8 cellular contexts compared by ENCODE assay signal in genomic region chr6:169701218-169701952, GRCh38. TPM values are rescaled to one million over a fixed set of nuclear protein-coding genes. Genes with fewer than 3 reads are reported as not detected.
A peak's percentile ranks its signal among the peaks of the same experiment; 100 is the strongest.
DNase-seq lines count a peak whose midpoint lies in the region; ATAC-seq and TF ChIP-seq lines count a peak whose summit lies in the region.

No MANE protein-coding gene starts in this region.

- H3K27me3 ChIP-seq in iPS-20b (ENCODE audit: insufficient read depth, low read length), result no peaks in the 10 kb centered on the region

- no peaks in the 10 kb centered on the region for H3K9me3 Mint-ChIP-seq in activated naive CD8-positive, alpha-beta T cell treated with anti-CD3 and anti-CD28 coated beads, Interleukin-2, amount 10 ng/mL, durations not matched to agents 7 days and 5 days
- no peaks in the 10 kb centered on the region for H3K9me3 Mint-ChIP-seq in stimulated activated naive CD8-positive, alpha-beta T cell treated with anti-CD3 and anti-CD28 coated beads, Interleukin-15, Interleukin-2, amounts not matched to agents 100 ng/mL and 50 ng/mL, for 24 hours

- peaks cover 47% of the 10 kb centered on the region for H3K36me3 ChIP-seq in iPS-20b (ENCODE audit: insufficient read depth, low read depth, low read length)

- H3K27me3 Mint-ChIP-seq in activated naive CD8-positive, alpha-beta T cell treated with anti-CD3 and anti-CD28 coated beads, Interleukin-2, amount 10 ng/mL, durations not matched to agents 7 days and 5 days, result no peaks in the 10 kb centered on the region
- H3K27me3 Mint-ChIP-seq in stimulated activated naive CD8-positive, alpha-beta T cell treated with anti-CD3 and anti-CD28 coated beads, Interleukin-15, Interleukin-2, amounts not matched to agents 100 ng/mL and 50 ng/mL, for 24 hours, result no peaks in the 10 kb centered on the region

- peak overlapping the region; percentile 83 for H3K4me3 ChIP-seq in AG04449 (ENCODE audit: low read depth, low read length)
- H3K4me3 ChIP-seq in iPS-20b (ENCODE audit: low read length), result peak overlapping the region; percentile 97

- peaks cover 15% of the 10 kb centered on the region for H3K36me3 Mint-ChIP-seq in activated naive CD8-positive, alpha-beta T cell treated with anti-CD3 and anti-CD28 coated beads, Interleukin-2, amount 10 ng/mL, durations not matched to agents 7 days and 5 days
- peaks cover 40% of the 10 kb centered on the region for H3K36me3 Mint-ChIP-seq in stimulated activated naive CD8-positive, alpha-beta T cell treated with anti-CD3 and anti-CD28 coated beads, Interleukin-15, Interleukin-2, amounts not matched to agents 100 ng/mL and 50 ng/mL, for 24 hours (ENCODE audit: low read depth)

- POLR2A ChIA-PET in AG04449 (lab: Yijun Ruan, JAX), result interaction anchor here (0.7 to 2.1 kb wide), 5 partner anchors 9 to 142 kb away, joined by 3 to 7 read pairs (median 5); partner anchors contain the start of genes DYNLT2 and ERMARD
- POLR2A ChIA-PET in activated naive CD8-positive, alpha-beta T cell treated with anti-CD3 and anti-CD28 coated beads, Interleukin-2, amount 10 ng/mL, durations not matched to agents 7 days and 5 days (lab: Charles Lee), result interaction anchor here (0.8 to 3.6 kb wide), 12 partner anchors 10 to 883 kb away, joined by 3 to 36 read pairs (median 6); partner anchors contain the start of genes DYNLT2, ERMARD, PDCD2 and PHF10

- peaks cover 37% of the 10 kb centered on the region for H3K4me1 Mint-ChIP-seq in activated naive CD8-positive, alpha-beta T cell treated with anti-CD3 and anti-CD28 coated beads, Interleukin-2, amount 10 ng/mL, durations not matched to agents 7 days and 5 days
- peaks cover 55% of the 10 kb centered on the region for H3K4me1 Mint-ChIP-seq in stimulated activated naive CD8-positive, alpha-beta T cell treated with anti-CD3 and anti-CD28 coated beads, Interleukin-15, Interleukin-2, amounts not matched to agents 100 ng/mL and 50 ng/mL, for 24 hours (ENCODE audit: low read depth)

- H3K27ac Mint-ChIP-seq in activated naive CD8-positive, alpha-beta T cell treated with anti-CD3 and anti-CD28 coated beads, Interleukin-2, amount 10 ng/mL, durations not matched to agents 7 days and 5 days, result peak overlapping the region; percentile 80
- H3K27ac Mint-ChIP-seq in stimulated activated naive CD8-positive, alpha-beta T cell treated with anti-CD3 and anti-CD28 coated beads, Interleukin-15, Interleukin-2, amounts not matched to agents 100 ng/mL and 50 ng/mL, for 24 hours, result peak overlapping the region; percentile 89

- no peaks in the 10 kb centered on the region for H3K9me3 ChIP-seq in iPS-20b (ENCODE audit: insufficient read depth, low read depth, low read length)

- peak overlapping the region; percentile 94 for H3K9ac ChIP-seq in iPS-20b (ENCODE audit: low read depth, low read length)

- H3K4me3 Mint-ChIP-seq in activated naive CD8-positive, alpha-beta T cell treated with anti-CD3 and anti-CD28 coated beads, Interleukin-2, amount 10 ng/mL, durations not matched to agents 7 days and 5 days, result peak overlapping the region; percentile 87
- H3K4me3 Mint-ChIP-seq in stimulated activated naive CD8-positive, alpha-beta T cell treated with anti-CD3 and anti-CD28 coated beads, Interleukin-15, Interleukin-2, amounts not matched to agents 100 ng/mL and 50 ng/mL, for 24 hours, result peak overlapping the region; percentile 89

- DNase-seq in AG04449 (ENCODE audit: low read depth, low spot score), result no peak
- no peak for DNase-seq in activated naive CD8-positive, alpha-beta T cell treated with anti-CD3 and anti-CD28 coated beads, Interleukin-2, amount 10 ng/mL, durations not matched to agents 7 days and 5 days
- no peak for DNase-seq in EL
- no peak for DNase-seq in SKM-1 treated with dmso at 0.1 percent for 144 hours (lab: John Stamatoyannopoulos, UW; ENCODE audit: unreplicated experiment)

- CTCF ChIA-PET in AG04449 (lab: Yijun Ruan, JAX), result interaction anchor here (0.7 kb wide), 1 partner anchor 181 kb away, joined by 3 read pairs; no protein-coding TSS in a partner anchor

- ATAC-seq in GM18511 (IDR thresholded peaks at IDR 0.05; ENCODE audit: unreplicated experiment) (peak; percentile 18), HG03521 (IDR thresholded peaks at IDR 0.05; ENCODE audit: unreplicated experiment) (peak; percentile 0)
- no peak for ATAC-seq in activated naive CD8-positive, alpha-beta T cell treated with anti-CD3 and anti-CD28 coated beads, Interleukin-2, amount 10 ng/mL, durations not matched to agents 7 days and 5 days (ENCODE audit: low read depth)

- peaks cover 25% of the 10 kb centered on the region for H3K4me1 ChIP-seq in iPS-20b (ENCODE audit: insufficient read depth, low read length)

- no peak for TF ChIP-seq CTCF in AG04449 (IDR thresholded peaks at IDR 0.05; ENCODE audit: insufficient read depth, low read length, missing control alignments)

- peak overlapping the region; percentile 63 for H3K27ac ChIP-seq in iPS-20b (ENCODE audit: low read length)

RNA-seq across cellular contexts. Expression of gene WDR27, which starts 0.4 kb away (rescaled TPM):
- 10 to 100 TPM; 37.6 to 39.6 TPM for total RNA-seq in activated naive CD8-positive, alpha-beta T cell treated with anti-CD3 and anti-CD28 coated beads, Interleukin-2, amount 10 ng/mL, durations not matched to agents 7 days and 5 days

RNA-seq across cellular contexts. Expression of gene C6orf120, which starts 0.5 kb away (rescaled TPM):
- total RNA-seq in activated naive CD8-positive, alpha-beta T cell treated with anti-CD3 and anti-CD28 coated beads, Interleukin-2, amount 10 ng/mL, durations not matched to agents 7 days and 5 days, result 10 to 100 TPM; 22.2 to 22.5 TPM

RNA-seq across cellular contexts. Expression of gene PHF10, which starts 22.9 kb away (rescaled TPM):
- 10 to 100 TPM; 67.2 to 71.0 TPM for total RNA-seq in activated naive CD8-positive, alpha-beta T cell treated with anti-CD3 and anti-CD28 coated beads, Interleukin-2, amount 10 ng/mL, durations not matched to agents 7 days and 5 days

RNA-seq across cellular contexts. Expression of gene DYNLT2, which starts 50.0 kb away (rescaled TPM):
- 1 to 10 TPM; 2.3 to 2.9 TPM for total RNA-seq in activated naive CD8-positive, alpha-beta T cell treated with anti-CD3 and anti-CD28 coated beads, Interleukin-2, amount 10 ng/mL, durations not matched to agents 7 days and 5 days

RNA-seq across cellular contexts. Expression of gene ERMARD, which starts 50.0 kb away (rescaled TPM):
- 10 to 100 TPM; 33.9 to 36.4 TPM for total RNA-seq in activated naive CD8-positive, alpha-beta T cell treated with anti-CD3 and anti-CD28 coated beads, Interleukin-2, amount 10 ng/mL, durations not matched to agents 7 days and 5 days
